8 cellular contexts compared by ENCODE assay signal in the genomic region with DNA sequence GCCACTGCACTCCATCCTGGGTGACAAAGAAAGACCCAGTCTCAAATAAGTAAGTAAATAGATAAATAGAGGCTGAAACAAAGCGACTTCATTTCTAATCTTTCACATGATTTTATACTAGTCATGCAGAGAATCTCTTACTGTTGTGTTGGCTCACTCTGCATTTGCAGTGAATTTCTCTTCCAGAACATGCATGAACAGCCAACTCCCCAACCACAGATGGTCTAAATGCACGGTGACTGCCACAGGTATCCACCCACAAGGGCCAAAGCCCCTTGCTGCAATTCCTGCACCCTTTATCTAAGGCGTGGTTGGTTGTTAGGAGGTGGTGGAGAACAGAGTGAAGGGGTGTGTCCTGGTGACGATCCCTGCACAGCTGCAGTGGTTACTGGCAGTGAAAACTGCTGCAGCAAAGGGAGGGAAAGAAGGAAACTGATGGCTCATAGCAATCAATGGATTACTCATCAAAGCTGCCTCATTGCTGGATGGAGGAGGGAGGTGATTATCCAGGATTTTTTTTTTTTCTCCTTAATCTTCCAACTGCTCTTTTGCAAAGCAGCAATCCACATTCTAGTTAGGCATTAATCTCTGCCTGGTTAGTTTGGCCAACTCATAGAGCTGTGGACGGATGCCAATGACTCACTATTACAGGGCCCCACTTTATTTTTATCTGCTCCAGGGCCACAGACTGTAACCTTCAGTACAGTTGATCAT. TPM values are rescaled to one million over a fixed set of nuclear protein-coding genes. Genes with fewer than 3 reads are reported as not detected.
DNase-seq lines count a peak whose midpoint lies in the region; ATAC-seq, FAIRE-seq and TF ChIP-seq lines count a peak whose summit lies in the region.

No MANE protein-coding gene starts in this region.

- H3K27me3 ChIP-seq in keratinocyte (ENCODE audit: control insufficient read depth, extremely low read depth, insufficient read depth, low read length): no peaks in the 10 kb centered on the region
- H3K27me3 ChIP-seq in thoracic aorta (replicated peaks; ENCODE audit: insufficient read depth): no peaks in the 10 kb centered on the region

- H4K20me1 ChIP-seq in keratinocyte (ENCODE audit: control insufficient read depth, extremely low read depth, insufficient read depth, low read length): no peaks in the 10 kb centered on the region

- no peaks in the 10 kb centered on the region for H3K79me2 ChIP-seq in keratinocyte (ENCODE audit: control insufficient read depth, insufficient read depth, low read length)

- H2AFZ ChIP-seq in keratinocyte (ENCODE audit: control insufficient read depth, low read length): no peak overlapping the region

- H3K9me3 ChIP-seq in keratinocyte (ENCODE audit: control insufficient read depth, low read depth, low read length): no peaks in the 10 kb centered on the region
- H3K9me3 ChIP-seq in thoracic aorta: no peaks in the 10 kb centered on the region

- H3K9me1 ChIP-seq in keratinocyte (ENCODE audit: control insufficient read depth, extremely low read depth, insufficient read depth, low read length): no peaks in the 10 kb centered on the region

- peaks cover 24% of the 10 kb centered on the region for H3K4me1 ChIP-seq in keratinocyte (ENCODE audit: control insufficient read depth, extremely low read depth, insufficient read depth, low read length)
- H3K4me1 ChIP-seq in thoracic aorta (ENCODE audit: control insufficient read depth in 1 of 2, low read depth in 2 of 2): peaks cover 16 to 19% of the 10 kb centered on the region in 2 donors

- DNase-seq in ELR (ENCODE audit: low read depth) (peak; percentile 98), GM20000 (ENCODE audit: low spot score) (peak; percentile 16), HUDEP-2 (lab: John Stamatoyannopoulos, UW; ENCODE audit: unreplicated experiment in 76 of 76) (peak in 68 of 76 experiments; percentile 1 to 75 (median 42)), amygdala (lab: John Stamatoyannopoulos, UW) (peak in 31 of 56 donors; percentile 8 to 76 (median 26)), keratinocyte (ENCODE audit: low read depth, low spot score) (peak; percentile 79), thoracic aorta (ENCODE audit: low spot score) (peak; percentile 30), NCI-H1092 (lab: John Stamatoyannopoulos, UW) (no peak), T-helper 1 cell (no peak)

- peak; percentile 60 for ATAC-seq in thoracic aorta (ENCODE audit: insufficient number of reproducible peaks, low FRiP score, low read depth)

- H3K27ac ChIP-seq in keratinocyte (ENCODE audit: control insufficient read depth, insufficient read depth, low read length) (peak overlapping the region; percentile 30), thoracic aorta (no peak overlapping the region)

- FAIRE-seq in keratinocyte (lab: Jason Lieb, UNC): peak; percentile 97

- H3K9ac ChIP-seq in keratinocyte (ENCODE audit: control insufficient read depth, extremely low read depth, insufficient read depth, low read length): peak overlapping the region; percentile 16

- dilution Hi-C loops in keratinocyte (cut with MboI; ENCODE audit: extremely low pct_ligation_motif_present, low sequenced_read_pairs): no loop called here

- H3K4me3 ChIP-seq in keratinocyte (ENCODE audit: control insufficient read depth in 2 of 3, extremely low read depth in 1 of 3, insufficient read depth in 2 of 3, low read depth in 1 of 3, low read length in 3 of 3): no peak overlapping the region
- H3K4me3 ChIP-seq in thoracic aorta: no peak overlapping the region

- H3K4me2 ChIP-seq in keratinocyte (ENCODE audit: control insufficient read depth, extremely low read depth, insufficient read depth, low read depth, low read length): peak overlapping the region; percentile 60

- no peak for TF ChIP-seq CTCF in GM20000 (IDR thresholded peaks at IDR 0.05; ENCODE audit: extremely low read depth, missing control alignments)
- TF ChIP-seq CTCF in keratinocyte (optimal IDR thresholded peaks at IDR 0.05 in 1 of 3, IDR thresholded peaks at IDR 0.05 in 1 of 3, conservative IDR thresholded peaks at IDR 0.05 in 1 of 3; ENCODE audit: extremely low read depth in 1 of 3, insufficient read depth in 2 of 3, low read length in 3 of 3): no peak
- TF ChIP-seq CTCF in thoracic aorta (IDR thresholded peaks at IDR 0.05): no peak

- H3K36me3 ChIP-seq in keratinocyte (ENCODE audit: control insufficient read depth in 2 of 2, extremely low read depth in 1 of 2, insufficient read depth in 2 of 2, low read length in 2 of 2) (no peaks in the 10 kb centered on the region), thoracic aorta (no peaks in the 10 kb centered on the region)

RNA-seq across cellular contexts. Expression of gene PRTFDC1, which starts 50.6 kb away (rescaled TPM):
- polyA plus RNA-seq in keratinocyte: 1.4 to 2.2 TPM (median 1.8 TPM) in 3 replicates
- 0.26 TPM for polyA plus RNA-seq in keratinocyte (2011; ENCODE audit: low read depth)
- polyA plus RNA-seq in keratinocyte (2011; cell fraction: cytosol; rRNA removed): 1.2 and 2.1 TPM in 2 replicates
- 1.0 and 1.3 TPM in 2 replicates for polyA plus RNA-seq in keratinocyte (2011; cell fraction: nucleus; rRNA removed)
- 0.16 and 1.8 TPM in 2 replicates for polyA plus RNA-seq in keratinocyte (2012; ENCODE audit: low replicate concordance)
- polyA minus RNA-seq in keratinocyte: 0.26 to 1.7 TPM (median 0.99 TPM) in 3 replicates
- not detected for polyA minus RNA-seq in keratinocyte (2011; cell fraction: cytosol; rRNA and poly(A)+ RNA removed)
- polyA minus RNA-seq in keratinocyte (2011; cell fraction: nucleus; rRNA and poly(A)+ RNA removed): 0.53 TPM in 1 of 2 replicates, not detected in the other
- total RNA-seq in thoracic aorta: 1 to 10 TPM; 6.2 to 7.3 TPM

Comparison
In these comparisons a context has a peak if more than half of its experiments do, and no peak if none do; other contexts are left out.
1. DNase-seq: peak in ELR (single experiment), GM20000 (single experiment), HUDEP-2 (68 of 76), amygdala (31 of 56), keratinocyte (single experiment) and thoracic aorta (single experiment); none in NCI-H1092 (single experiment) and T-helper 1 cell (0 of 5).